ENCODE assay signal across 1 cellular context in the genomic region with DNA sequence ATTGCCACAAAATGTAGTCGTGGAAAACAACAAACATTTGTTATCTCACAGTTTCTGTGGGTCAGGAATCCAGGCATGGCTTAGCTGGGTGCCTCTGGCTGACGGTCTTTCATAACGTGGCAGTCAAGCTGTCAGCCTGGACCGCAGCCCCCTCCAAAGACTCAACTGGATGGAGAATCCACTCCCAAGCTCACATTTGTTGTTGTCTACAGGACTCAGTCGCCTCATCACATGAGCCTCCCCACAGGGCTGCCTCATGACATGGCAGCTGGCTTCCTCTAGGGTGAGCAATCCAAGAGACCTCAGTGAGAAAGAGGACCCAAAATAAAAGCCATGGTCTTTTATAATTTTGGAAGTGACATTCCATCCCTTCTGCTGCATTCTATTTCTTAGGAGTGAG.
TF ChIP-seq lines count a peak whose summit lies in the region.

No MANE protein-coding gene starts in this region.

TF ChIP-seq in WTC11, 78 proteins besides CTCF, POLR2A, EP300 and RAD21 (continued from another document):
- TF ChIP-seq ZNF532 (CRISPR knock-in tag; IDR thresholded peaks at IDR 0.05; ENCODE audit: borderline replicate concordance) = no peak
- no peak for TF ChIP-seq FOXK1 (CRISPR knock-in tag; IDR thresholded peaks at IDR 0.05)
- TF ChIP-seq FOXJ3 (CRISPR knock-in tag; IDR thresholded peaks at IDR 0.05; ENCODE audit: borderline replicate concordance) = no peak
- TF ChIP-seq ZNF512 (CRISPR knock-in tag; IDR thresholded peaks at IDR 0.05; ENCODE audit: borderline replicate concordance) = no peak
- TF ChIP-seq JAZF1 (CRISPR knock-in tag; IDR thresholded peaks at IDR 0.05) = no peak
- TF ChIP-seq MLX (CRISPR knock-in tag; IDR thresholded peaks at IDR 0.05) = no peak
- TF ChIP-seq, protein P1, sequence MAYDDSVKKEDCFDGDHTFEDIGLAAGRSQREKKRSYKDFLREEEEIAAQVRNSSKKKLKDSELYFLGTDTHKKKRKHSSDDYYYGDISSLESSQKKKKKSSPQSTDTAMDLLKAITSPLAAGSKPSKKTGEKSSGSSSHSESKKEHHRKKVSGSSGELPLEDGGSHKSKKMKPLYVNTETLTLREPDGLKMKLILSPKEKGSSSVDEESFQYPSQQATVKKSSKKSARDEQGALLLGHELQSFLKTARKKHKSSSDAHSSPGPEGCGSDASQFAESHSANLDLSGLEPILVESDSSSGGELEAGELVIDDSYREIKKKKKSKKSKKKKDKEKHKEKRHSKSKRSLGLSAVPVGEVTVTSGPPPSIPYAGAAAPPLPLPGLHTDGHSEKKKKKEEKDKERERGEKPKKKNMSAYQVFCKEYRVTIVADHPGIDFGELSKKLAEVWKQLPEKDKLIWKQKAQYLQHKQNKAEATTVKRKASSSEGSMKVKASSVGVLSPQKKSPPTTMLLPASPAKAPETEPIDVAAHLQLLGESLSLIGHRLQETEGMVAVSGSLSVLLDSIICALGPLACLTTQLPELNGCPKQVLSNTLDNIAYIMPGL (CRISPR knock-in tag; IDR thresholded peaks at IDR 0.05) = no peak
- no peak for TF ChIP-seq GTF2I (CRISPR knock-in tag; conservative IDR thresholded peaks at IDR 0.05)
- TF ChIP-seq IRF2 (CRISPR knock-in tag; IDR thresholded peaks at IDR 0.05; ENCODE audit: borderline replicate concordance, low read depth) = no peak
- no peak for TF ChIP-seq ERG (CRISPR knock-in tag; IDR thresholded peaks at IDR 0.05)
TF ChIP-seq in WTC11: peak in this region for 0.
